12 cellular contexts compared by ENCODE assay signal in the genomic region with DNA sequence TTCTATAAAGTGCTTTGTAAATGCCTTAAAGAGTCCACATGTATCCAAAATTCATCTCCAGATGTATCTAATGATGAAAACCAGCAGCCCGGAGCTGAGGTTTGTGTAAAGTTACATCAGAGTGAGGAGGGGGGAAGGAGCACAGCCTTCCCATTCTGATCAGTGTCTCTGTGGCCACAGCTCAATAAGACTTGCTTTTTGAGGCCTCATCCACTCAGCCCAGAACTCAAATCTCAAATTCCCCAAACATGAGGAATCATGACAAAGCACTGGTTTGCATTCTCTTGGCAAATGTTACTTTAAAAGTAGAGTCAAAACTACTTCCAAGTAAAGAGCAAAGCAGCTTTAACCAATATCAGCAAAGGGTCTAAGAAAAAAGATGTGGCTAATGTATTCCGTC. TPM values are rescaled to one million over a fixed set of nuclear protein-coding genes. Genes with fewer than 3 reads are reported as not detected.
DNase-seq lines count a peak whose midpoint lies in the region; ATAC-seq and TF ChIP-seq lines count a peak whose summit lies in the region.
"Had no signal": no experiment of that assay in that cellular context is flagged by ENCODE, and none has a peak within 500 bp of the region (broad histone marks: within the 10 kb centered on the region; RNA-seq: fewer than 3 reads in every experiment).

No MANE protein-coding gene starts in this region.

- no peak for TF ChIP-seq CTCF in fibroblast of pulmonary artery (IDR thresholded peaks at IDR 0.05; ENCODE audit: low read length, missing control alignments)

- H3K4me1 ChIP-seq in skeletal muscle tissue (ENCODE audit: control insufficient read depth in 3 of 3, insufficient read depth in 3 of 3, low read length in 3 of 3): peaks cover 19 to 24% (median 20%) of the 10 kb centered on the region in 3 donors

- peak overlapping the region; percentile 68 for H3K27ac ChIP-seq in skeletal muscle tissue (ENCODE audit: low read depth, low read length)

- H3K4me3 ChIP-seq in fibroblast of pulmonary artery (replicated peaks; ENCODE audit: low read depth, low read length) (no peak overlapping the region), skeletal muscle tissue (ENCODE audit: low read length in 3 of 3) (no peak overlapping the region)
- H3K4me3 ChIP-seq: skin epidermis had no signal

- no peak overlapping the region for H3K9ac ChIP-seq in skeletal muscle tissue (ENCODE audit: low read depth in 1 of 3, low read length in 3 of 3)

- H3K36me3 ChIP-seq in skeletal muscle tissue (ENCODE audit: control insufficient read depth in 3 of 3, insufficient read depth in 3 of 3, low read length in 3 of 3): no peaks in the 10 kb centered on the region

- H3K9me3 ChIP-seq in skeletal muscle tissue (ENCODE audit: control insufficient read depth in 3 of 3, low read length in 3 of 3): no peaks in the 10 kb centered on the region

- DNase-seq in EL (peak; percentile 82), fibroblast of pulmonary artery (ENCODE audit: low read depth) (peak; percentile 75), SKM-1 (lab: John Stamatoyannopoulos, UW; ENCODE audit: unreplicated experiment) (no peak), MV-4-11 (lab: John Stamatoyannopoulos, UW) (no peak)
- DNase-seq: erythroblast, Kasumi-1, NCI-H510A had no signal

- no peaks in the 10 kb centered on the region for H3K27me3 ChIP-seq in skeletal muscle tissue (ENCODE audit: control insufficient read depth in 3 of 3, insufficient read depth in 3 of 3, low read length in 3 of 3)

- peak; percentile 24 for ATAC-seq in SK-N-SH treated with all-trans-retinoic acid at 6 μM for 48 hours
- no peak for ATAC-seq in HG02970 (IDR thresholded peaks at IDR 0.05; ENCODE audit: low FRiP score, unreplicated experiment)
- no peak for ATAC-seq in GM18519 (IDR thresholded peaks at IDR 0.05; ENCODE audit: low FRiP score, unreplicated experiment)

TF ChIP-seq in SK-N-SH treated with all-trans-retinoic acid at 6 μM for 48 hours, 23 proteins besides CTCF, POLR2A, EP300 and RAD21:
- TF ChIP-seq TOX (CRISPR knock-in tag; IDR thresholded peaks at IDR 0.05; ENCODE audit: borderline replicate concordance): 0 out of 2 replicates have a peak, but pooled peaks have one; percentile 9
- no peak for TF ChIP-seq PPARA (CRISPR knock-in tag; IDR thresholded peaks at IDR 0.05; ENCODE audit: borderline replicate concordance)
TF ChIP-seq in SK-N-SH treated with all-trans-retinoic acid at 6 μM for 48 hours: peak in this region for 1.

RNA-seq across cellular contexts. Expression of a gene that starts 30.8 kb away (rescaled TPM):
- 34.4 TPM for total RNA-seq in skeletal muscle tissue

Comparison
In these comparisons a context has a peak if more than half of its experiments do, and no peak if none do; other contexts are left out.
1. DNase-seq: peak in EL (single experiment) and fibroblast of pulmonary artery (single experiment); none in SKM-1 (single experiment) and MV-4-11 (single experiment).